Comparison of ENCODE assay signal across 25 cellular contexts in the genomic region with DNA sequence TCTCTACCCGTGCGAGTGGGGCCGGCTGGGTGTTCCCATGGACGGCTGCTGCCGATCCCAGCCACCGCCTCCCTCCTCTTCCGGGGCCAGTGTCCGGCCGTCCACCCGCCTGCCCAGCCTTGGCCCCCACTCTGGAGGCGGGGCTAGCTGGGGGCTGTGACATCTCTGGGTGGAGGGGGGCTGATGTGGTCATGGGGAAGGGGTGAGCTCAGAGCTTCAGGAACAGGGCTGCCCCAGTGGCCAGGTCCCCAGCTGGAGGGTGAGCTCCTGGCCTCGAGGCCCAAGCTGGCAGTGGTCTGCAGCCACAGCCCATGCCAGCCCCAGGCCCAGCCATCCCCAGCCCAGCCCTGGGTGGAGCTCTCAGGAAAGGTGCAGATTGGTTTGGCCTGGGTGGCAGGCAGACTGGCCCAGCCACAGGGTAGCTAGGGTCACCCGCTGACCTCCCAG. TPM values are rescaled to one million over a fixed set of nuclear protein-coding genes. Genes with fewer than 3 reads are reported as not detected.
DNase-seq lines count a peak whose midpoint lies in the region; ATAC-seq, FAIRE-seq and TF ChIP-seq lines count a peak whose summit lies in the region.
"Had no signal": no experiment of that assay in that cellular context is flagged by ENCODE, and none has a peak within 500 bp of the region (broad histone marks: within the 10 kb centered on the region; RNA-seq: fewer than 3 reads in every experiment).

No MANE protein-coding gene starts in this region.

- ATAC-seq in IMR-90 (ENCODE audit: low read depth): no peak
- ATAC-seq in left lobe of liver: peak; percentile 68
- ATAC-seq in GM21528 (IDR thresholded peaks at IDR 0.05; ENCODE audit: low FRiP score, unreplicated experiment): no peak
- no peak for ATAC-seq in gastroesophageal sphincter
- ATAC-seq: A549, GM12878 had no signal

- H3K27ac ChIP-seq in IMR-90 (ENCODE audit: insufficient read depth, low read length) (no peak overlapping the region), H1 (ENCODE audit: low read depth, low read length) (no peak overlapping the region), WERI-Rb-1 (no peak overlapping the region), gastroesophageal sphincter (no peak overlapping the region)
- H3K27ac ChIP-seq: A549; BLaER1 treated with 17β-estradiol and CSF1 and Interleukin-3, amounts not matched to agents 10 nM and 100 nM had no signal

- no peak overlapping the region for H4K8ac ChIP-seq in IMR-90 (ENCODE audit: low read depth in 2 of 2, low read length in 2 of 2)
- H4K8ac ChIP-seq in H1 (ENCODE audit: extremely low read depth, insufficient read depth, low read length): peak overlapping the region; percentile 25; the same call in 1 of the 2 replicates

- peak overlapping the region; percentile 32 for H2AFZ ChIP-seq in IMR-90 (replicated peaks; ENCODE audit: low read length, poor library complexity)
- H2AFZ ChIP-seq in H1 (ENCODE audit: low read length): no peak overlapping the region

- H3K23ac ChIP-seq in IMR-90 (ENCODE audit: low read depth, low read length) (no peak overlapping the region), H1 (ENCODE audit: insufficient read length) (no peak overlapping the region)

- BruUV-seq in IMR-90 (replicated peaks; lab: Mats Ljungman, UMichigan): no TSS peak

- H2BK12ac ChIP-seq in H1 (ENCODE audit: low read depth, low read length): no peak overlapping the region

- CTCF ChIA-PET in IMR-90 (lab: Yijun Ruan, JAX): no interaction called here
- CTCF ChIA-PET in H1 (lab: Charles Lee; ENCODE audit: partially characterized antibody): interaction anchor here (0.6 to 20.6 kb wide), 19 partner anchors 4 to 506 kb away, joined by 3 to 551 read pairs (median 32); partner anchors contain the start of genes INS, LSP1, MRPL23 and SYT8

- in situ Hi-C loops in IMR-90 (cut with MboI; ENCODE audit: low sequenced_read_pairs): no loop called here

- no peaks in the 10 kb centered on the region for H3K79me2 ChIP-seq in H1 (ENCODE audit: control insufficient read depth in 1 of 2, insufficient read depth in 2 of 2, low read length in 2 of 2)

- dilution Hi-C loops in IMR-90 (cut with HindIII; ENCODE audit: low sequenced_read_pairs, unreplicated experiment): no loop called here

- H3K18ac ChIP-seq in IMR-90 (ENCODE audit: low read depth, low read length): no peak overlapping the region
- H3K18ac ChIP-seq in H1 (ENCODE audit: extremely low read depth, low read length): no peak overlapping the region

- WGBS in IMR-90 (ENCODE audit: extremely low coverage in 2 of 2, insufficient read length in 1 of 2), 2 experiments: 60% methylated on average over 2 of the region's 13 CpGs; no CpG with 5 or more reads in 1 of the 2 experiments
- 97% methylated on average over 6 of the region's 13 CpGs; no CpG with 5 or more reads in 1 of the 2 experiments for WGBS in H1 (ENCODE audit: extremely low coverage in 1 of 2, insufficient coverage in 1 of 2, insufficient read length in 1 of 2, insufficient replicate concordance in 2 of 2, low coverage in 1 of 2, low lambda C conversion rate in 2 of 2, missing lambda C conversion rate in 1 of 2), 2 experiments
- WGBS in gastroesophageal sphincter (ENCODE audit: low coverage in 1 of 2), 2 donors: no CpG with 5 or more reads among the region's 13 CpGs

- H3K9me3 ChIP-seq in IMR-90 (ENCODE audit: control insufficient read depth, insufficient read depth, low read length) (no peaks in the 10 kb centered on the region), H1 (ENCODE audit: insufficient read depth in 2 of 2, low read depth in 1 of 2, low read length in 1 of 2) (no peaks in the 10 kb centered on the region), WERI-Rb-1 (ENCODE audit: severe bottlenecking) (no peaks in the 10 kb centered on the region), gastroesophageal sphincter (no peaks in the 10 kb centered on the region)
- H3K9me3 ChIP-seq: A549; BE2C; BLaER1 treated with 17β-estradiol and CSF1 and Interleukin-3, amounts not matched to agents 10 nM and 100 nM had no signal

- no peak overlapping the region for H2AK5ac ChIP-seq in IMR-90 (ENCODE audit: low read depth, low read length)
- no peak overlapping the region for H2AK5ac ChIP-seq in H1 (ENCODE audit: low read depth, low read length)

- H3K36me3 ChIP-seq in IMR-90 (ENCODE audit: control insufficient read depth, insufficient read depth, low read length) (no peaks in the 10 kb centered on the region), H1 (ENCODE audit: control insufficient read depth in 2 of 4, insufficient read depth in 4 of 4, low read length in 3 of 4) (no peaks in the 10 kb centered on the region), WERI-Rb-1 (no peaks in the 10 kb centered on the region), gastroesophageal sphincter (no peaks in the 10 kb centered on the region)
- H3K36me3 ChIP-seq: BE2C; BLaER1 treated with 17β-estradiol and CSF1 and Interleukin-3, amounts not matched to agents 10 nM and 100 nM had no signal

- H3K9me1 ChIP-seq in IMR-90 (ENCODE audit: insufficient read depth, low read length): no peaks in the 10 kb centered on the region

- H2BK15ac ChIP-seq in IMR-90 (ENCODE audit: low read depth, low read length) (no peak overlapping the region), H1 (ENCODE audit: low read length) (no peak overlapping the region)

- H3K4me2 ChIP-seq in IMR-90 (ENCODE audit: low read depth, low read length) (no peak overlapping the region), H1 (ENCODE audit: insufficient read depth in 1 of 2, low read depth in 2 of 2, low read length in 2 of 2) (no peak overlapping the region)
- H3K4me2 ChIP-seq: A549; BLaER1 treated with 17β-estradiol and CSF1 and Interleukin-3, amounts not matched to agents 10 nM and 100 nM had no signal

- H3K4ac ChIP-seq in IMR-90 (ENCODE audit: low read depth, low read length) (no peak overlapping the region), H1 (replicated peaks; ENCODE audit: insufficient read length, low read depth, low read length) (no peak overlapping the region)

- intact Hi-C loops in IMR-90 (cut with micrococcal nuclease): no loop called here

- no peaks in the 10 kb centered on the region for H3K4me1 ChIP-seq in IMR-90 (ENCODE audit: control insufficient read depth, insufficient read depth, low read length)
- H3K4me1 ChIP-seq in H1 (replicated peaks in 1 of 4; ENCODE audit: control insufficient read depth in 3 of 4, insufficient read depth in 4 of 4, low read length in 3 of 4): peaks cover 0 to 2% (median 0%) of the 10 kb centered on the region in 4 experiments; a peak in 1 of 7 replicates
- H3K4me1 ChIP-seq in gastroesophageal sphincter: no peaks in the 10 kb centered on the region
- H3K4me1 ChIP-seq: A549 had no signal

- TF ChIP-seq RAD21 in IMR-90 (IDR thresholded peaks at IDR 0.05; ENCODE audit: low read length) (no peak), H1 (IDR thresholded peaks at IDR 0.05 in 1 of 2, conservative IDR thresholded peaks at IDR 0.05 in 1 of 2; ENCODE audit: low read depth in 2 of 2, low read length in 2 of 2) (no peak)

- no peak overlapping the region for H2BK20ac ChIP-seq in IMR-90 (ENCODE audit: low read depth, low read length)
- H2BK20ac ChIP-seq in H1 (ENCODE audit: low read length): no peak overlapping the region

- no peak overlapping the region for H4K5ac ChIP-seq in IMR-90 (ENCODE audit: low read depth, low read length)
- H4K5ac ChIP-seq in H1 (ENCODE audit: insufficient read length, low read depth, low read length): no peak overlapping the region

- no peak overlapping the region for H2BK120ac ChIP-seq in IMR-90 (ENCODE audit: low read depth, low read length)
- no peak overlapping the region for H2BK120ac ChIP-seq in H1 (replicated peaks; ENCODE audit: low read depth, low read length)

- no peak overlapping the region for H3K9ac ChIP-seq in IMR-90 (ENCODE audit: low read depth, low read length)
- H3K9ac ChIP-seq in H1 (replicated peaks in 1 of 4; ENCODE audit: extremely low read depth in 1 of 4, low read depth in 3 of 4, low read length in 3 of 4): no peak overlapping the region
- H3K9ac ChIP-seq: BLaER1 treated with 17β-estradiol and CSF1 and Interleukin-3, amounts not matched to agents 10 nM and 100 nM had no signal

- no peak overlapping the region for H3K14ac ChIP-seq in IMR-90 (replicated peaks; ENCODE audit: low read depth, low read length)
- H3K14ac ChIP-seq in H1 (ENCODE audit: insufficient read length): no peak overlapping the region

- H3K79me1 ChIP-seq in IMR-90 (ENCODE audit: low read depth in 1 of 2, low read length in 2 of 2) (no peaks in the 10 kb centered on the region), H1 (ENCODE audit: low read depth, low read length) (no peaks in the 10 kb centered on the region)

- H3K4me3 ChIP-seq in IMR-90 (ENCODE audit: insufficient read depth, low read depth, low read length) (no peak overlapping the region), H1 (ENCODE audit: extremely low read depth in 1 of 4, insufficient read depth in 2 of 4, low read depth in 3 of 4, low read length in 4 of 4) (no peak overlapping the region), WERI-Rb-1 (ENCODE audit: low read depth, low read length) (no peak overlapping the region), gastroesophageal sphincter (no peak overlapping the region)
- H3K4me3 ChIP-seq: A549; BLaER1 treated with 17β-estradiol and CSF1 and Interleukin-3, amounts not matched to agents 10 nM and 100 nM; GM12878 had no signal

- H2BK5ac ChIP-seq in IMR-90 (ENCODE audit: low read depth, low read length, poor library complexity, severe bottlenecking) (no peak overlapping the region), H1 (ENCODE audit: low read depth, low read length) (no peak overlapping the region)

- H2AK9ac ChIP-seq in IMR-90 (replicated peaks; ENCODE audit: low read depth, low read length, poor library complexity): no peak overlapping the region

- H4K20me1 ChIP-seq in IMR-90 (ENCODE audit: insufficient read depth, low read length) (no peaks in the 10 kb centered on the region), H1 (replicated peaks in 1 of 2; ENCODE audit: control insufficient read depth in 1 of 2, insufficient read depth in 2 of 2, low read length in 2 of 2) (peaks cover 0 to 3% of the 10 kb centered on the region in 2 experiments)

- TF ChIP-seq POLR2A in IMR-90 (IDR thresholded peaks at IDR 0.05; ENCODE audit: low read depth, low read length) (no peak), H1 (IDR thresholded peaks at IDR 0.05; ENCODE audit: control extremely low read depth in 1 of 2, low read depth in 2 of 2, low read length in 2 of 2) (no peak), gastroesophageal sphincter (IDR thresholded peaks at IDR 0.05) (no peak)

- H3K56ac ChIP-seq in IMR-90 (ENCODE audit: extremely low read depth, insufficient read depth, low read length) (no peak overlapping the region), H1 (replicated peaks; ENCODE audit: insufficient read length, low read depth, low read length) (no peak overlapping the region)

- no peak for TF ChIP-seq EP300 in H1 (IDR thresholded peaks at IDR 0.05; ENCODE audit: borderline replicate concordance in 1 of 2, low read depth in 2 of 2, low read length in 2 of 2)
- TF ChIP-seq EP300 in gastroesophageal sphincter (IDR thresholded peaks at IDR 0.05): no peak

- POLR2A ChIA-PET in IMR-90 (lab: Charles Lee; ENCODE audit: unreplicated experiment): no interaction called here
- POLR2A ChIA-PET in H1 (lab: Charles Lee; ENCODE audit: partially characterized antibody): interaction anchor here (1.5 kb wide), 1 partner anchor 193 kb away, joined by 3 read pairs; no protein-coding TSS in a partner anchor

- no peak for FAIRE-seq in H1 (lab: Jason Lieb, UNC)
- FAIRE-seq: A549, D721Med, GM12878, GM19239 had no signal

- H3K27me3 ChIP-seq in IMR-90 (ENCODE audit: control insufficient read depth, insufficient read depth, low read length) (peaks cover 5% of the 10 kb centered on the region; the same call in 1 of the 2 replicates), H1 (replicated peaks in 1 of 4; ENCODE audit: control insufficient read depth in 3 of 4, extremely low read depth in 1 of 4, insufficient read depth in 3 of 4, low read length in 3 of 4) (no peaks in the 10 kb centered on the region; a peak in 1 of 7 replicates), WERI-Rb-1 (ENCODE audit: insufficient read depth, low read depth, severe bottlenecking) (peaks cover 81% of the 10 kb centered on the region), gastroesophageal sphincter (peaks cover 63% of the 10 kb centered on the region)
- H3K27me3 ChIP-seq: BE2C had no signal

- H4K91ac ChIP-seq in IMR-90 (ENCODE audit: insufficient read depth, low read depth, low read length) (no peak overlapping the region), H1 (replicated peaks; ENCODE audit: insufficient read length, low read length) (no peak overlapping the region)

- no peak for TF ChIP-seq CTCF in IMR-90 (conservative IDR thresholded peaks at IDR 0.05; ENCODE audit: low read depth, low read length)
- no peak for TF ChIP-seq CTCF in H1 (IDR thresholded peaks at IDR 0.05; ENCODE audit: control extremely low read depth in 1 of 3, insufficient read depth in 1 of 3, low read depth in 1 of 3, low read length in 3 of 3)
- no peak for TF ChIP-seq CTCF in WERI-Rb-1 (IDR thresholded peaks at IDR 0.05; ENCODE audit: low read depth, low read length)
- TF ChIP-seq CTCF in gastroesophageal sphincter (IDR thresholded peaks at IDR 0.05): no peak

- no peaks in the 10 kb centered on the region for H3K23me2 ChIP-seq in H1 (ENCODE audit: low read depth, low read length)

- no peak for DNase-seq in IMR-90
- no peak for DNase-seq in H1 (ENCODE audit: low read depth in 1 of 2, low spot score in 2 of 2)
- DNase-seq in left lobe of liver (ENCODE audit: low spot score): peak; percentile 91
- DNase-seq in WERI-Rb-1: no peak
- DNase-seq: 8988T; ACHN; AML-193; BE2C; CD4-positive, alpha-beta T cell; CD8-positive, alpha-beta memory T cell; DMS 273 treated with DMSO at 0.1 percent for 48 hours; DMS79; EL; GDM1; GOT3; H7; HCEC 1CT had no signal

RNA-seq across cellular contexts. Expression of gene INS, which starts 2.7 kb away (rescaled TPM):
- total RNA-seq in IMR-90 (2012; rRNA removed) (not detected in 2 replicates), left lobe of liver (not detected), gastroesophageal sphincter (not detected)
- polyA plus RNA-seq in IMR-90 (2012; rRNA removed) (not detected in 2 replicates), H1 (2011; rRNA removed) (not detected in 2 replicates)
- not detected in 2 replicates for polyA plus RNA-seq in IMR-90 (2012; cell fraction: cytosol; rRNA removed)
- polyA plus RNA-seq in IMR-90 (2012; cell fraction: nucleus; rRNA removed; ENCODE audit: low replicate concordance): not detected in 2 replicates
- total RNA-seq in H1 (2021; fragmentation: NEBNext Ultra II Directional; extraction: Animal tissue kit (Norgen Biotek cat#: 25700)): not detected in 2 replicates
- polyA plus RNA-seq in H1 (2011; cell fraction: cytosol; rRNA removed): not detected
- not detected for polyA plus RNA-seq in H1 (2011; cell fraction: nucleus; rRNA removed)
- polyA plus RNA-seq in H1 (2012, experiment 1 of 2): not detected in 4 replicates
- not detected for polyA plus RNA-seq in H1 (2012, experiment 2 of 2)
- polyA plus RNA-seq in H1 (2013, experiment 1 of 2): not detected
- not detected for polyA plus RNA-seq in H1 (2013, experiment 2 of 2)
- polyA minus RNA-seq in H1 (2011; rRNA and poly(A)+ RNA removed): not detected in 2 replicates
- polyA minus RNA-seq in H1 (2011; cell fraction: cytosol; rRNA and poly(A)+ RNA removed): not detected
- polyA minus RNA-seq in H1 (2011; cell fraction: nucleus; rRNA and poly(A)+ RNA removed): not detected
- total RNA-seq: CD4-positive, alpha-beta T cell; CD8-positive, alpha-beta memory T cell; GM12878; H7 had no signal
- polyA plus RNA-seq: A549; CD14-positive monocyte; CD8-positive, alpha-beta memory T cell; GM12878 had no signal

RNA-seq across cellular contexts. Expression of gene TH, which starts 13.3 kb away (rescaled TPM):
- total RNA-seq in IMR-90 (2012; rRNA removed) (not detected in 2 replicates), left lobe of liver (not detected), gastroesophageal sphincter (under 1 TPM in 2 of 4 donors, not detected in 2; 0.27 TPM)
- polyA plus RNA-seq in IMR-90 (2012; rRNA removed) (0.06 and 0.10 TPM in 2 replicates), H1 (2011; rRNA removed) (0.09 and 0.16 TPM in 2 replicates)
- 0.03 TPM in 1 of 2 replicates, not detected in the other for polyA plus RNA-seq in IMR-90 (2012; cell fraction: cytosol; rRNA removed)
- 0.08 TPM in 1 of 2 replicates, not detected in the other for polyA plus RNA-seq in IMR-90 (2012; cell fraction: nucleus; rRNA removed; ENCODE audit: low replicate concordance)
- total RNA-seq in H1 (2021; fragmentation: NEBNext Ultra II Directional; extraction: Animal tissue kit (Norgen Biotek cat#: 25700)): not detected in 2 replicates
- 0.09 TPM for polyA plus RNA-seq in H1 (2011; cell fraction: cytosol; rRNA removed)
- polyA plus RNA-seq in H1 (2011; cell fraction: nucleus; rRNA removed): 0.11 TPM
- polyA plus RNA-seq in H1 (2012, experiment 1 of 2): 0.11 TPM in 1 of 4 replicates, not detected in the others
- polyA plus RNA-seq in H1 (2012, experiment 2 of 2): not detected
- polyA plus RNA-seq in H1 (2013, experiment 1 of 2): not detected
- not detected for polyA plus RNA-seq in H1 (2013, experiment 2 of 2)
- not detected in 2 replicates for polyA minus RNA-seq in H1 (2011; rRNA and poly(A)+ RNA removed)
- polyA minus RNA-seq in H1 (2011; cell fraction: cytosol; rRNA and poly(A)+ RNA removed): not detected
- polyA minus RNA-seq in H1 (2011; cell fraction: nucleus; rRNA and poly(A)+ RNA removed): not detected
- total RNA-seq: CD4-positive, alpha-beta T cell; CD8-positive, alpha-beta memory T cell; GM12878; H7 had no signal
- polyA plus RNA-seq: A549; CD14-positive monocyte; CD8-positive, alpha-beta memory T cell; GM12878 had no signal

RNA-seq across cellular contexts. Expression of gene IGF2, which starts 19.1 kb away (rescaled TPM):
- 2.3 and 5.0 TPM in 2 replicates for total RNA-seq in IMR-90 (2012; rRNA removed)
- 17.5 and 21.8 TPM in 2 replicates for polyA plus RNA-seq in IMR-90 (2012; rRNA removed)
- polyA plus RNA-seq in IMR-90 (2012; cell fraction: cytosol; rRNA removed): 20.6 and 23.2 TPM in 2 replicates
- 4.8 and 6.4 TPM in 2 replicates for polyA plus RNA-seq in IMR-90 (2012; cell fraction: nucleus; rRNA removed; ENCODE audit: low replicate concordance)
- 1.3 and 1.5 TPM in 2 replicates for total RNA-seq in H1 (2021; fragmentation: NEBNext Ultra II Directional; extraction: Animal tissue kit (Norgen Biotek cat#: 25700))
- 0.74 and 2.0 TPM in 2 replicates for polyA plus RNA-seq in H1 (2011; rRNA removed)
- polyA plus RNA-seq in H1 (2011; cell fraction: cytosol; rRNA removed): 1.1 TPM
- polyA plus RNA-seq in H1 (2011; cell fraction: nucleus; rRNA removed): 0.37 TPM
- 1.6 to 3.2 TPM (median 2.7 TPM) in 4 replicates for polyA plus RNA-seq in H1 (2012, experiment 1 of 2)
- polyA plus RNA-seq in H1 (2012, experiment 2 of 2): 1.00 TPM
- 2.0 TPM for polyA plus RNA-seq in H1 (2013, experiment 1 of 2)
- polyA plus RNA-seq in H1 (2013, experiment 2 of 2): 2.6 TPM
- 0.20 and 0.57 TPM in 2 replicates for polyA minus RNA-seq in H1 (2011; rRNA and poly(A)+ RNA removed)
- polyA minus RNA-seq in H1 (2011; cell fraction: cytosol; rRNA and poly(A)+ RNA removed): 0.88 TPM
- polyA minus RNA-seq in H1 (2011; cell fraction: nucleus; rRNA and poly(A)+ RNA removed): 0.70 TPM
- 254 TPM for total RNA-seq in left lobe of liver
- total RNA-seq in gastroesophageal sphincter: 10 to 100 TPM in 3 of 4 donors, 1 to 10 TPM in 1; 8.7 to 49.5 (median 28.7) TPM
- total RNA-seq: CD4-positive, alpha-beta T cell had no signal
- polyA plus RNA-seq: CD14-positive monocyte; CD8-positive, alpha-beta memory T cell; GM12878 had no signal
